Comparison of ENCODE assay signal across 15 cellular contexts in the genomic region with DNA sequence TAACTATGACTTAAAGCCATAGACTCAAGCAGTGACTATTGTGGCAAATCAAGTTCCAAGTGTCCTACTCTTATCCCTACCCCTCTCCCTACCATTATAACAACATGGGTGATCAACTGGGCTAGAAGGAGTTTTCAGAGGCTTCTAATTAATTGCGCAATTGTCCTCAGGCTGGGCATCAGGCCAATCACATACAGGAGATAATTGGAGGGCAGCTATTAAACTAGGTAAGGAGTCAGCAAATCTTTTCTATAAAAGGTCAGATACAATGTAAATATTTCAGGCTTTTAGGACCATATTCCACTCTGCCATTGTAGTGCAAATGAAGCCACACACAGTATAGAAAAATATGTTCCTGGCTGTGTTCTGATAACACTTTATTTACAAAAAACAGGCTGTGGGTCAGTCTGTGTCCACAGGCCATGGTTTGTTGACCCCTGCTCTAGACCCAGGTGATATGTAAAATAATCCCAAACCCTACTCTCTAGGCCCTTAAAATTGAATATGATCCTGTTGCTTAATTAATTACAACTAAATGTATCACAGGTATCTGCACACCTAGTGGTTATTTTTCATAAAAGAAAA.
DNase-seq lines count a peak whose midpoint lies in the region; TF ChIP-seq lines count a peak whose summit lies in the region.
"Had no signal": no experiment of that assay in that cellular context is flagged by ENCODE, and none has a peak within 500 bp of the region (broad histone marks: within the 10 kb centered on the region; RNA-seq: fewer than 3 reads in every experiment).

No MANE protein-coding gene starts in this region.

- no peak overlapping the region for H3K4me3 Mint-ChIP-seq in endodermal cell
- H3K4me3 Mint-ChIP-seq: activated CD4-positive, alpha-beta memory T cell treated with anti-CD3 and anti-CD28 coated beads for 36 hours; memory B cell had no signal

- TF ChIP-seq POLR2A in adrenal gland (IDR thresholded peaks at IDR 0.05), result no peak

- H3K9me3 ChIP-seq in HEK293 (ENCODE audit: control insufficient read depth, insufficient read depth, low read depth, low read length) (no peaks in the 10 kb centered on the region), adrenal gland (replicated peaks in 1 of 3) (no peaks in the 10 kb centered on the region), endodermal cell (ENCODE audit: control insufficient read depth, low read length) (no peaks in the 10 kb centered on the region)
- H3K9me3 ChIP-seq: BLaER1, gastrocnemius medialis had no signal

- no peaks in the 10 kb centered on the region for H3K4me1 ChIP-seq in HEK293 (ENCODE audit: control insufficient read depth, insufficient read depth, low read length)
- H3K4me1 ChIP-seq in adrenal gland (replicated peaks in 1 of 2), result no peaks in the 10 kb centered on the region
- peaks cover 3% of the 10 kb centered on the region for H3K4me1 ChIP-seq in endodermal cell (ENCODE audit: control insufficient read depth, insufficient read depth, low read length)
- H3K4me1 ChIP-seq: BLaER1, gastrocnemius medialis had no signal

- H3K27ac Mint-ChIP-seq in endodermal cell, result no peak overlapping the region
- H3K27ac Mint-ChIP-seq: activated CD4-positive, alpha-beta memory T cell treated with anti-CD3 and anti-CD28 coated beads for 36 hours; memory B cell had no signal

- POLR2A ChIA-PET in HEK293 (lab: Yijun Ruan, JAX), result no interaction called here

- peaks cover 14% of the 10 kb centered on the region for H3K4me1 Mint-ChIP-seq in endodermal cell

- no peaks in the 10 kb centered on the region for H3K36me3 Mint-ChIP-seq in endodermal cell (ENCODE audit: low read depth)
- H3K36me3 Mint-ChIP-seq: activated CD4-positive, alpha-beta memory T cell treated with anti-CD3 and anti-CD28 coated beads for 36 hours; memory B cell had no signal

- intact Hi-C loops in adrenal gland (cut with DNase I), result no loop called here

- no peaks in the 10 kb centered on the region for H3K9me3 Mint-ChIP-seq in endodermal cell
- H3K9me3 Mint-ChIP-seq: activated CD4-positive, alpha-beta memory T cell treated with anti-CD3 and anti-CD28 coated beads for 36 hours; memory B cell had no signal

- H3K27ac ChIP-seq in HEK293 (ENCODE audit: extremely low read depth, low read depth, low read length) (no peak overlapping the region), adrenal gland (no peak overlapping the region), caudate nucleus (ENCODE audit: low read depth, low read length) (no peak overlapping the region), endodermal cell (ENCODE audit: low read depth, low read length) (no peak overlapping the region)
- H3K27ac ChIP-seq: BLaER1, gastrocnemius medialis had no signal

- H3K27me3 Mint-ChIP-seq in endodermal cell (ENCODE audit: insufficient read depth), result no peaks in the 10 kb centered on the region
- H3K27me3 Mint-ChIP-seq: activated CD4-positive, alpha-beta memory T cell treated with anti-CD3 and anti-CD28 coated beads for 36 hours had no signal

- H3K9ac ChIP-seq in endodermal cell (ENCODE audit: extremely low read depth, low read length, poor library complexity, severe bottlenecking), result no peak overlapping the region
- H3K9ac ChIP-seq: BLaER1 had no signal

- H3K36me3 ChIP-seq in HEK293 (ENCODE audit: control insufficient read depth in 2 of 2, insufficient read depth in 1 of 2, low read length in 2 of 2), result no peaks in the 10 kb centered on the region
- H3K36me3 ChIP-seq in adrenal gland (replicated peaks in 1 of 2), result no peaks in the 10 kb centered on the region
- no peaks in the 10 kb centered on the region for H3K36me3 ChIP-seq in endodermal cell (ENCODE audit: control insufficient read depth, insufficient read depth, low read length)
- H3K36me3 ChIP-seq: BLaER1, gastrocnemius medialis had no signal

- DNase-seq in NCI-H1417 treated with DMSO at 0.1 percent for 48 hours (lab: John Stamatoyannopoulos, UW), result peak; percentile 15
- peak in 6 of 7 donors; percentile 21 to 73 (median 44) for DNase-seq in adrenal gland
- peak; percentile 58 for DNase-seq in renal cortical epithelial cell (ENCODE audit: low read depth)
- DNase-seq in caudate nucleus (lab: John Stamatoyannopoulos, UW), result no peak
- no peak for DNase-seq in endodermal cell
- DNase-seq in NK-92 treated with Interleukin-12 subunit alpha and Interleukin-12 subunit beta, amount 100 ng/mL, for 24 hours (lab: John Stamatoyannopoulos, UW), result no peak
- DNase-seq: activated CD4-positive, alpha-beta memory T cell treated with anti-CD3 and anti-CD28 coated beads for 36 hours; activated T-cell treated with anti-CD3 and anti-CD28 coated beads, Interleukin-2, amount 50 U/mL, for 48 hours; cerebellar nuclear complex; gastrocnemius medialis; NCI-H226; stimulated activated CD4-positive, alpha-beta T cell treated with anti-CD3 and anti-CD28 coated beads, Interleukin-1b, Interleukin-23, amount 100 ng/mL, for 48 hours had no signal

- TF ChIP-seq CTCF in HEK293 (tag by site-specific recombination; IDR thresholded peaks at IDR 0.05) (no peak), adrenal gland (IDR thresholded peaks at IDR 0.05) (no peak), endodermal cell (conservative IDR thresholded peaks at IDR 0.05) (no peak)

- H3K4me3 ChIP-seq in HEK293 (ENCODE audit: low read depth, low read length) (no peak overlapping the region), adrenal gland (no peak overlapping the region), endodermal cell (ENCODE audit: low read length) (no peak overlapping the region)
- H3K4me3 ChIP-seq: BLaER1, gastrocnemius medialis had no signal

- WGBS in adrenal gland, 4 donors, result 70 to 85% (median 80%) methylated on average over 1 of the region's 1 CpG
- WGBS in endodermal cell (ENCODE audit: insufficient coverage in 1 of 2, insufficient read length in 1 of 2), 2 experiments, result 89 to 100% methylated on average over 1 of the region's 1 CpG

- H3K27me3 ChIP-seq in adrenal gland (no peaks in the 10 kb centered on the region), endodermal cell (ENCODE audit: control insufficient read depth, insufficient read depth, low read length, poor library complexity, severe bottlenecking) (no peaks in the 10 kb centered on the region)
- H3K27me3 ChIP-seq: BLaER1, gastrocnemius medialis had no signal

- CTCF ChIA-PET in HEK293 (lab: Yijun Ruan, JAX), result no interaction called here

TF ChIP-seq in HEK293, 187 proteins besides CTCF, POLR2A, EP300 and RAD21:
- TF ChIP-seq ZNF350 (tag by site-specific recombination; IDR thresholded peaks at IDR 0.05) (no peak), SP7 (tag by site-specific recombination; IDR thresholded peaks at IDR 0.05) (peak; percentile 24; the same call in 1 of the 2 replicates), ZNF626 (tag by site-specific recombination; IDR thresholded peaks at IDR 0.05) (no peak), ZNF645 (tag by site-specific recombination; IDR thresholded peaks at IDR 0.05) (no peak), ZNF660 (tag by site-specific recombination; IDR thresholded peaks at IDR 0.05) (0 out of 2 replicates have a peak, but pooled peaks have one; percentile 25), ZNF221 (tag by site-specific recombination; IDR thresholded peaks at IDR 0.05; ENCODE audit: borderline replicate concordance) (no peak)
TF ChIP-seq in HEK293: peak in this region for 2.

Comparison
In these comparisons a context has a peak if more than half of its experiments do, and no peak if none do; other contexts are left out.
1. DNase-seq: peak in NCI-H1417 treated with DMSO at 0.1 percent for 48 hours (single experiment), adrenal gland (6 of 7) and renal cortical epithelial cell (single experiment); none in caudate nucleus (0 of 61), endodermal cell (single experiment) and NK-92 treated with Interleukin-12 subunit alpha and Interleukin-12 subunit beta, amount 100 ng/mL, for 24 hours (single experiment).